Comparison of ENCODE assay signal across 8 cellular contexts in the genomic region with DNA sequence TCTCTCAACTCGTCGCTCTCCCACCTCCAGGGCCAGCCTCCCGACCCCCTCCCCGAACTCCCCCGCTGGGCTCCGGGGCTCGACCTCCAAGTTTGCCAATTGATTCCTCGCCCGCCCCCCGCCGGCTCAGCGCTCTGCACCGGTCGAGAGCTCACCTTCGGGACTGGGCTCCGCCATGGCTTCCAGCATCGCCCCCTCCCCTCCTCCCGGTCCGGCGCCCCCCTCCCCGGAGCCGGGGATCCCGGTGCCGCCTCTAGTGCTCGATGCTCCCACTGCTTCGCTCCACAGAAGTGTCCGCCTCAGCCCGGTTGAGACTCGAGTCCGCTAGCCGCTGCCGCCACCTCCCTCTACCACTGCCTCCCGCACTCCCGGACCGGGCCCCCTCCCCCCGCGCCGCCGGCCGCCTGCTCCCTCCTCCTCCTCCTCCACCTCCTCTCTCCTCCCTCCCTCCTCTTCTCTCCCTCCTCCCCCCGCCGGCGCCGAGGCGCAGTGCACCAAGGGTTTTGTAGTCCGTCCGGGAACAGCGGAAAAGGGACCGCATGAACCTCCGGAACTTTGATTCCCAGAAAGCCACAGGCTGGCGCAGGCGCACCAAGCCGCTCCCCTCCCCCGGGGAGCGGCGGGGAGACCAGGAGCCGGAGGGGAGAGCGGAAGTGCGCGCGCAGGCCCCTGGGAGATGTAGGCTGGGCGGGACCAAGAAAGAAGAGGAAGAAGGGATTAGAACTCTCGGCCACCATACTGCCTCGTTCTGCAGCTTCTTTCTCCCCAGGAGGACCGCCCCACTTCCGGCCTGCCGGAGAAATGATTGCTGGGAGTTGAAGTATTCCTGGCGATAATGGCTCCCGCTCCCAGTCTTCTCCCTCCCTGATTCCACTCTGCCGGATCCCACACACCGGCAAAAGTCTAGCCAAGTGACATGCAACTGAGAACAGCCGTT. TPM values are rescaled to one million over a fixed set of nuclear protein-coding genes. Genes with fewer than 3 reads are reported as not detected.
A peak's percentile ranks its signal among the peaks of the same experiment; 100 is the strongest.
DNase-seq lines count a peak whose midpoint lies in the region; ATAC-seq and TF ChIP-seq lines count a peak whose summit lies in the region.

TSS of gene PHF23 (minus strand) at position 367 of the 937 bp plus-strand sequence. CDS start at position 189, 178 bp downstream.

- no TSS peak for BruUV-seq in Calu3 (replicated peaks; lab: Mats Ljungman, UMichigan)
- no TSS peak for BruUV-seq in PC-3 (replicated peaks; lab: Mats Ljungman, UMichigan)

- POLR2A ChIA-PET in PC-3 (lab: Charles Lee; ENCODE audit: unreplicated experiment), result no interaction called here

- peak within 1 kb of the TSS; percentile 50; the same call in 1 of the 2 replicates for H2AFZ ChIP-seq in PC-3 (ENCODE audit: low read length)

- peak within 1 kb of the TSS; percentile 99 for H3K4me2 ChIP-seq in PC-3 (ENCODE audit: low read length)

- TF ChIP-seq CTCF in Calu3 (IDR thresholded peaks at IDR 0.05; ENCODE audit: unreplicated experiment), result no peak
- TF ChIP-seq CTCF in PC-3 (conservative IDR thresholded peaks at IDR 0.05; ENCODE audit: low read depth, low read length), result no peak
- TF ChIP-seq CTCF in epithelial cell of esophagus (IDR thresholded peaks at IDR 0.05; ENCODE audit: insufficient read depth, low read depth, low read length, missing control alignments), result no peak

- no peak for TF ChIP-seq RAD21 in Ishikawa (IDR thresholded peaks at IDR 0.05; ENCODE audit: low read depth)

- H3K27ac ChIP-seq in PC-3 (ENCODE audit: low read length), result peak within 1 kb of the TSS; percentile 32; the same call in 1 of the 2 replicates

- peak within 1 kb of the TSS; percentile 91 for H3K9ac ChIP-seq in PC-3 (ENCODE audit: low read length)

- no peaks in the 10 kb centered on the region for H4K20me1 ChIP-seq in PC-3 (ENCODE audit: low read length)

- peaks cover 13% of the 10 kb centered on the region; the same call in 1 of the 2 replicates for H3K36me3 ChIP-seq in PC-3 (ENCODE audit: low read depth, low read length)

- H3K27ac Mint-ChIP-seq in Calu3 (ENCODE audit: unreplicated experiment), result peak within 1 kb of the TSS; percentile 83

- peak within 1 kb of the TSS; percentile 96 for H3K4me3 ChIP-seq in PC-3 (ENCODE audit: low read length)
- peak within 1 kb of the TSS; percentile 97 for H3K4me3 ChIP-seq in epithelial cell of esophagus (ENCODE audit: low read length)
- H3K4me3 ChIP-seq in mononuclear cell (ENCODE audit: low read length), result peak within 1 kb of the TSS; percentile 100

- no peak for TF ChIP-seq EP300 in Ishikawa (IDR thresholded peaks at IDR 0.05; ENCODE audit: borderline replicate concordance)

- DNase-seq in Calu3 (peak; percentile 94), PC-3 (peak; percentile 98), activated T-cell treated with anti-CD3 and anti-CD28 coated beads for 48 hours (ENCODE audit: low read depth) (peak; percentile 97), epithelial cell of esophagus (ENCODE audit: low read depth) (peak; percentile 99)
- peak; percentile 93 to 96 for DNase-seq in stimulated activated CD8-positive, alpha-beta memory T cell treated with anti-CD3 and anti-CD28 coated beads, Interleukin-4, amount 100 ng/mL, for 1 hour (ENCODE audit: low read depth in 2 of 2, low spot score in 1 of 2)

- no peaks in the 10 kb centered on the region for H3K9me2 ChIP-seq in PC-3 (replicated peaks; ENCODE audit: low read length)

- no peaks in the 10 kb centered on the region for H3K27me3 Mint-ChIP-seq in Calu3 (ENCODE audit: unreplicated experiment)

- H3K9me3 ChIP-seq in PC-3 (ENCODE audit: low read length) (no peaks in the 10 kb centered on the region), mononuclear cell (ENCODE audit: low read depth, low read length) (no peaks in the 10 kb centered on the region)

- peaks cover 90% of the 10 kb centered on the region for H3K36me3 Mint-ChIP-seq in Calu3 (ENCODE audit: insufficient read depth, unreplicated experiment)

- peaks cover 53% of the 10 kb centered on the region for H3K4me1 Mint-ChIP-seq in Calu3 (ENCODE audit: low read depth, unreplicated experiment)

- intact Hi-C loops in Calu3 (cut with micrococcal nuclease; ENCODE audit: unreplicated experiment), result no loop called here
- intact Hi-C loops in PC-3 (cut with micrococcal nuclease), result loop anchor here (5.0 kb wide), 1 partner anchor 68 kb away; the partner anchor contains the start of gene EIF5A

- peaks cover 54% of the 10 kb centered on the region for H3K79me2 ChIP-seq in PC-3 (ENCODE audit: low read length)

- ATAC-seq in GM21528 (IDR thresholded peaks at IDR 0.05; ENCODE audit: low FRiP score, unreplicated experiment) (peak; percentile 41), PC-3 (peak; percentile 52)

- H3K4me1 ChIP-seq in PC-3 (ENCODE audit: insufficient read depth, low read length) (peaks cover 40% of the 10 kb centered on the region), mononuclear cell (ENCODE audit: insufficient read depth, low read length) (peaks cover 59% of the 10 kb centered on the region)

- H3K27me3 ChIP-seq in PC-3 (ENCODE audit: low read length) (no peaks in the 10 kb centered on the region), mononuclear cell (ENCODE audit: insufficient read depth, low read length) (no peaks in the 10 kb centered on the region)

- H3K4me3 Mint-ChIP-seq in Calu3 (ENCODE audit: low read depth, unreplicated experiment), result peak within 1 kb of the TSS; percentile 94

- CTCF ChIA-PET in Calu3 (lab: Charles Lee), result interaction anchor here (1.0 to 1.1 kb wide), 3 partner anchors 12 to 42 kb away, joined by 3 to 13 read pairs (median 5); partner anchors contain the start of genes CTDNEP1, ELP5 and SLC2A4
- CTCF ChIA-PET in PC-3 (lab: Charles Lee), result interaction anchor here (0.6 kb wide), 1 partner anchor 193 kb away, joined by 4 read pairs; no protein-coding TSS in a partner anchor

- peaks cover 8% of the 10 kb centered on the region for H3F3A ChIP-seq in PC-3 (ENCODE audit: low read length, unreplicated experiment)

- H3K9me3 Mint-ChIP-seq in Calu3 (ENCODE audit: low read depth, unreplicated experiment), result no peaks in the 10 kb centered on the region

TF ChIP-seq in Ishikawa, 13 proteins besides CTCF, POLR2A, EP300 and RAD21:
- TF ChIP-seq EGR1 (IDR thresholded peaks at IDR 0.05) (peak; percentile 54; the same call in 1 of the 2 replicates), YY1 (IDR thresholded peaks at IDR 0.05; ENCODE audit: low read depth) (peak; percentile 85), USF1 (IDR thresholded peaks at IDR 0.05) (peak; percentile 18; the same call in 1 of the 2 replicates), ZBTB7A (IDR thresholded peaks at IDR 0.05; ENCODE audit: low read depth) (peak; percentile 84), TEAD4 (IDR thresholded peaks at IDR 0.05) (no peak), MAX (IDR thresholded peaks at IDR 0.05) (peak; percentile 52; the same call in 1 of the 2 replicates), NFIC (IDR thresholded peaks at IDR 0.05) (0 out of 2 replicates have a peak, but pooled peaks have one; percentile 9), CEBPB (IDR thresholded peaks at IDR 0.05) (no peak), FOXM1 (IDR thresholded peaks at IDR 0.05; ENCODE audit: borderline replicate concordance, low read depth) (no peak), TAF1 (IDR thresholded peaks at IDR 0.05; ENCODE audit: low read depth) (peak; percentile 73), CREB1 (IDR thresholded peaks at IDR 0.05; ENCODE audit: low read depth) (no peak; the same call in 1 of the 2 replicates), TCF12 (IDR thresholded peaks at IDR 0.05; ENCODE audit: low read depth) (peak; percentile 73)
- TF ChIP-seq, protein P1, sequence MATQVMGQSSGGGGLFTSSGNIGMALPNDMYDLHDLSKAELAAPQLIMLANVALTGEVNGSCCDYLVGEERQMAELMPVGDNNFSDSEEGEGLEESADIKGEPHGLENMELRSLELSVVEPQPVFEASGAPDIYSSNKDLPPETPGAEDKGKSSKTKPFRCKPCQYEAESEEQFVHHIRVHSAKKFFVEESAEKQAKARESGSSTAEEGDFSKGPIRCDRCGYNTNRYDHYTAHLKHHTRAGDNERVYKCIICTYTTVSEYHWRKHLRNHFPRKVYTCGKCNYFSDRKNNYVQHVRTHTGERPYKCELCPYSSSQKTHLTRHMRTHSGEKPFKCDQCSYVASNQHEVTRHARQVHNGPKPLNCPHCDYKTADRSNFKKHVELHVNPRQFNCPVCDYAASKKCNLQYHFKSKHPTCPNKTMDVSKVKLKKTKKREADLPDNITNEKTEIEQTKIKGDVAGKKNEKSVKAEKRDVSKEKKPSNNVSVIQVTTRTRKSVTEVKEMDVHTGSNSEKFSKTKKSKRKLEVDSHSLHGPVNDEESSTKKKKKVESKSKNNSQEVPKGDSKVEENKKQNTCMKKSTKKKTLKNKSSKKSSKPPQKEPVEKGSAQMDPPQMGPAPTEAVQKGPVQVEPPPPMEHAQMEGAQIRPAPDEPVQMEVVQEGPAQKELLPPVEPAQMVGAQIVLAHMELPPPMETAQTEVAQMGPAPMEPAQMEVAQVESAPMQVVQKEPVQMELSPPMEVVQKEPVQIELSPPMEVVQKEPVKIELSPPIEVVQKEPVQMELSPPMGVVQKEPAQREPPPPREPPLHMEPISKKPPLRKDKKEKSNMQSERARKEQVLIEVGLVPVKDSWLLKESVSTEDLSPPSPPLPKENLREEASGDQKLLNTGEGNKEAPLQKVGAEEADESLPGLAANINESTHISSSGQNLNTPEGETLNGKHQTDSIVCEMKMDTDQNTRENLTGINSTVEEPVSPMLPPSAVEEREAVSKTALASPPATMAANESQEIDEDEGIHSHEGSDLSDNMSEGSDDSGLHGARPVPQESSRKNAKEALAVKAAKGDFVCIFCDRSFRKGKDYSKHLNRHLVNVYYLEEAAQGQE (IDR thresholded peaks at IDR 0.05; ENCODE audit: low read depth), result no peak

RNA-seq across cellular contexts. Expression of gene PHF23, which starts in this region (rescaled TPM):
- total RNA-seq in Calu3 (2022) (30.2 and 31.6 TPM in 2 replicates), PC-3 (2014; rRNA removed) (20.8 and 32.7 TPM in 2 replicates), mononuclear cell (6.5 TPM)

Comparison
In these comparisons a context has a peak if more than half of its experiments do, and no peak if none do; other contexts are left out.
1. Peak in every context shown above with its lines: DNase-seq, ATAC-seq, H3K4me3 ChIP-seq and H3K27ac ChIP-seq.